ENCODE assay signal across 1 cellular context in the genomic region with DNA sequence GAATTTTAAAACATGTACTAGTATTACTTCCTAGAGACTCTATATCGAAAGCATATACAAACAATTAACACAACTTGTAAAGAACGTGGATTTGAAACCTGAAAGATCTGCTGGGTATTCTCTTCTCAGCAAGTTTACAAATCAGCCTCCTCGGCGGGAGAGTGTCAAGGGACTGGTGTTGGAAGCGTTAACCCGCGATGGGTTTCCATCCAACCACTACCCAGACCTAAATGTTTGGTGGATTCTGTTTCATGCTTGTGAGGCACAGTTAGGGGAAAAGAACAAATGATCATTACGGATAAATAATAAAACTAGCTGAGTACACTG.
TF ChIP-seq lines count a peak whose summit lies in the region.

No MANE protein-coding gene starts in this region.

TF ChIP-seq in HepG2, 621 proteins besides CTCF, POLR2A, EP300 and RAD21 (continued from another document):
- TF ChIP-seq, protein P1, sequence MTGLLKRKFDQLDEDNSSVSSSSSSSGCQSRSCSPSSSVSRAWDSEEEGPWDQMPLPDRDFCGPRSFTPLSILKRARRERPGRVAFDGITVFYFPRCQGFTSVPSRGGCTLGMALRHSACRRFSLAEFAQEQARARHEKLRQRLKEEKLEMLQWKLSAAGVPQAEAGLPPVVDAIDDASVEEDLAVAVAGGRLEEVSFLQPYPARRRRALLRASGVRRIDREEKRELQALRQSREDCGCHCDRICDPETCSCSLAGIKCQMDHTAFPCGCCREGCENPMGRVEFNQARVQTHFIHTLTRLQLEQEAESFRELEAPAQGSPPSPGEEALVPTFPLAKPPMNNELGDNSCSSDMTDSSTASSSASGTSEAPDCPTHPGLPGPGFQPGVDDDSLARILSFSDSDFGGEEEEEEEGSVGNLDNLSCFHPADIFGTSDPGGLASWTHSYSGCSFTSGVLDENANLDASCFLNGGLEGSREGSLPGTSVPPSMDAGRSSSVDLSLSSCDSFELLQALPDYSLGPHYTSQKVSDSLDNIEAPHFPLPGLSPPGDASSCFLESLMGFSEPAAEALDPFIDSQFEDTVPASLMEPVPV (CRISPR knock-in tag; IDR thresholded peaks at IDR 0.05) = peak; percentile 0; the same call in 1 of the 2 replicates
- TF ChIP-seq ARID2 (CRISPR knock-in tag; IDR thresholded peaks at IDR 0.05; ENCODE audit: borderline replicate concordance) (0 out of 2 replicates have a peak, but pooled peaks have one; percentile 48), GTF3A (CRISPR knock-in tag; conservative IDR thresholded peaks at IDR 0.05) (0 out of 2 replicates have a peak, but pooled peaks have one; percentile 13), ZNF451 (CRISPR knock-in tag; IDR thresholded peaks at IDR 0.05) (no peak)
- TF ChIP-seq, protein P2, sequence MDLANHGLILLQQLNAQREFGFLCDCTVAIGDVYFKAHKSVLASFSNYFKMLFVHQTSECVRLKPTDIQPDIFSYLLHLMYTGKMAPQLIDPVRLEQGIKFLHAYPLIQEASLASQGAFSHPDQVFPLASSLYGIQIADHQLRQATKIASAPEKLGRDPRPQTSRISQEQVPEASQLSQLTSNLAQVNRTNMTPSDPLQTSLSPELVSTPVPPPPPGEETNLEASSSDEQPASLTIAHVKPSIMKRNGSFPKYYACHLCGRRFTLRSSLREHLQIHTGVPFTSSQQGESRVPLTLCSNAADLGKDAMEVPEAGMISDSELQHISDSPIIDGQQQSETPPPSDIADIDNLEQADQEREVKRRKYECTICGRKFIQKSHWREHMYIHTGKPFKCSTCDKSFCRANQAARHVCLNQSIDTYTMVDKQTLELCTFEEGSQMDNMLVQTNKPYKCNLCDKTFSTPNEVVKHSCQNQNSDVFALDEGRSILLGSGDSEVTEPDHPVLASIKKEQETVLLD (CRISPR knock-in tag; IDR thresholded peaks at IDR 0.05; ENCODE audit: low read depth) = no peak
TF ChIP-seq in HepG2: peak in this region for 24.
